In the genomic region with DNA sequence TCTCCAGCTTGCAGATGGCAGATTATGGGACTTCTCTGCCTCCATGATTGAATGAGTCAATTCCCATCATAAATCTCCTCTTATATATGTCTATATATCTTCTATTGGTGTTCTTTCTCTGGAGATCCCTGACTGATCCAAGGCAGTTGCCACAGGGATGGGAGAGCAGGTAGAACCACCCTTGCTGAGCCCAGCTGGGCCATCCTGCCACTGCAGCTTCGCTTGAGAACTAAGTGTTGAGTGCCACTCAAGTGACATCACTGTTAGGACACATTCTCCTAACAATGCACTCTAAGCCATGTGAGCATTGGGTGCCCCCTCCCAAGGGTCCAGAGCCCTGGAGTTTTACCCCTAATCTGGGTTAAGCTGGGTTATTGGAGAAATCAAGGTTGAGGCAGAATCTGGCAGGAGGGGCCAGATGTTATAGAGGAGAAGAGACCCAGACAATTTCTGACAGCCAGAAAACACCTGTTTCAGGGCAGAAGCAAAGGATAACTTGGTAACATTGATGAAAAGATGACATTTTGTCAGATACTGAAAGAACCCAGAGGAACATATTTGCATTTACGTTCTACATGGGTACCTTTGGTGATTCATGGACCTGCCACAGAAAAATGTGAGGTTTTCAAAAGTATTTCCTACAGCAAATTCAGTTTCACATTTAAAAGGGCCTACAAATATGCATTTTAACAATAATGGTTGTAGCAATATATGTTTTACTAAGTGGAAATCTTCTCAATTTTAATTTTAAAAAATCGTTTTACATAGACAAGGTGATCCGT, we compare ENCODE assay signal across 9 cellular contexts. TPM values are rescaled to one million over a fixed set of nuclear protein-coding genes. Genes with fewer than 3 reads are reported as not detected.
A peak's percentile ranks its signal among the peaks of the same experiment; 100 is the strongest.
DNase-seq lines count a peak whose midpoint lies in the region; ATAC-seq and TF ChIP-seq lines count a peak whose summit lies in the region.
"Had no signal": no experiment of that assay in that cellular context is flagged by ENCODE, and none has a peak within 500 bp of the region (broad histone marks: within the 10 kb centered on the region; RNA-seq: fewer than 3 reads in every experiment).

No MANE protein-coding gene starts in this region.

- no TSS peak for BruUV-seq in mammary epithelial cell (replicated peaks; lab: Mats Ljungman, UMichigan)

- no peaks in the 10 kb centered on the region for H4K20me1 ChIP-seq in mammary epithelial cell (ENCODE audit: insufficient read depth, low read length)

- TF ChIP-seq CTCF in mammary epithelial cell (conservative IDR thresholded peaks at IDR 0.05 in 1 of 2, IDR thresholded peaks at IDR 0.05 in 1 of 2; ENCODE audit: extremely low read depth in 1 of 2, insufficient read depth in 1 of 2, low read depth in 1 of 2, low read length in 2 of 2), result no peak
- TF ChIP-seq CTCF in tibial nerve (IDR thresholded peaks at IDR 0.05), result no peak

- 69% methylated on average over 4 of the region's 4 CpGs for WGBS in mammary epithelial cell (ENCODE audit: low coverage, missing lambda C conversion rate)
- 87 to 91% methylated on average over 4 of the region's 4 CpGs for whole genome bisulfite sequencing in tibial nerve, 2 donors

- no peak overlapping the region for H3K27ac ChIP-seq in mammary epithelial cell (ENCODE audit: insufficient read depth, low read depth, low read length)
- no peak overlapping the region for H3K27ac ChIP-seq in tibial nerve

- no peak overlapping the region for H2AFZ ChIP-seq in mammary epithelial cell (ENCODE audit: low read depth, low read length)

- intact Hi-C loops in cardiac septum (cut with DNase I), result loop anchor here (5.0 to 10.0 kb wide), 3 partner anchors 255 to 905 kb away; partner anchors contain the start of gene FUT8
- intact Hi-C loops in mammary epithelial cell (cut with micrococcal nuclease), result no loop called here

- no peaks in the 10 kb centered on the region for H3K9me3 ChIP-seq in mammary epithelial cell (replicated peaks; ENCODE audit: insufficient read depth, low read length)
- no peaks in the 10 kb centered on the region for H3K9me3 ChIP-seq in tibial nerve

- TF ChIP-seq POLR2A in tibial nerve (IDR thresholded peaks at IDR 0.05), result no peak

- H3K4me2 ChIP-seq in mammary epithelial cell (ENCODE audit: insufficient read depth, low read depth, low read length), result no peak overlapping the region

- dilution Hi-C loops in mammary epithelial cell (cut with HindIII; ENCODE audit: low sequenced_read_pairs), result no loop called here

- H3K27me3 ChIP-seq in mammary epithelial cell (ENCODE audit: insufficient read depth, low read length) (no peaks in the 10 kb centered on the region), tibial nerve (no peaks in the 10 kb centered on the region)

- in situ Hi-C loops in mammary epithelial cell (cut with MboI; ENCODE audit: low sequenced_read_pairs in 2 of 2), result loop anchor here (10.0 to 25.0 kb wide), 4 partner anchors 453 to 803 kb away; no protein-coding TSS in a partner anchor

- H3K4me3 ChIP-seq in mammary epithelial cell (replicated peaks in 1 of 3; ENCODE audit: insufficient read depth in 1 of 3, low read depth in 2 of 3, low read length in 3 of 3) (no peak overlapping the region), tibial nerve (no peak overlapping the region)

- ATAC-seq in GM18517 (IDR thresholded peaks at IDR 0.05; ENCODE audit: unreplicated experiment) (peak; percentile 62), GM21381 (IDR thresholded peaks at IDR 0.05; ENCODE audit: unreplicated experiment) (peak; percentile 71), HG03103 (IDR thresholded peaks at IDR 0.05; ENCODE audit: low read depth, unreplicated experiment) (peak; percentile 49)

- peaks cover 9% of the 10 kb centered on the region for H3K4me1 ChIP-seq in mammary epithelial cell (ENCODE audit: insufficient read depth, low read length)
- H3K4me1 ChIP-seq in tibial nerve, result peaks cover 0 to 23% (median 8%) of the 10 kb centered on the region in 4 donors

- no peak overlapping the region for H3K9ac ChIP-seq in mammary epithelial cell (ENCODE audit: insufficient read depth, low read length)

- CTCF ChIA-PET in mammary epithelial cell (lab: Charles Lee; ENCODE audit: low non-redundant PET), result no interaction called here

- no peak for TF ChIP-seq EP300 in tibial nerve (IDR thresholded peaks at IDR 0.05)

- DNase-seq in glomerular visceral epithelial cell (ENCODE audit: extremely low spot score), result peak; percentile 50
- DNase-seq in cardiac septum (ENCODE audit: low spot score), result no peak
- no peak for DNase-seq in stimulated activated CD4-positive, alpha-beta T cell treated with anti-CD3 and anti-CD28 coated beads, Interleukin-1b, Interleukin-23, amount 100 ng/mL, for 48 hours
- no peak for DNase-seq in mammary epithelial cell
- no peak for DNase-seq in tibial nerve (ENCODE audit: low spot score in 2 of 2)
- DNase-seq: NCI-H524 had no signal

- H3K36me3 ChIP-seq in mammary epithelial cell (ENCODE audit: insufficient read depth, low read length) (no peaks in the 10 kb centered on the region), tibial nerve (no peaks in the 10 kb centered on the region)

- H3K79me2 ChIP-seq in mammary epithelial cell (ENCODE audit: insufficient read depth, low read length), result no peaks in the 10 kb centered on the region

RNA-seq across cellular contexts. Expression of gene MAX, which starts 57.2 kb away (rescaled TPM):
- 80.8 TPM for total RNA-seq in cardiac septum
- 10 to 100 TPM; 36.0 to 84.7 TPM for total RNA-seq in mammary epithelial cell
- polyA plus RNA-seq in mammary epithelial cell, result 70.4 TPM
- 31.1 TPM for polyA minus RNA-seq in mammary epithelial cell
- total RNA-seq in tibial nerve, result 10 to 100 TPM; 49.4 to 70.4 (median 55.6) TPM
